ENCODE assay signal across 13 cellular contexts in the genomic region with DNA sequence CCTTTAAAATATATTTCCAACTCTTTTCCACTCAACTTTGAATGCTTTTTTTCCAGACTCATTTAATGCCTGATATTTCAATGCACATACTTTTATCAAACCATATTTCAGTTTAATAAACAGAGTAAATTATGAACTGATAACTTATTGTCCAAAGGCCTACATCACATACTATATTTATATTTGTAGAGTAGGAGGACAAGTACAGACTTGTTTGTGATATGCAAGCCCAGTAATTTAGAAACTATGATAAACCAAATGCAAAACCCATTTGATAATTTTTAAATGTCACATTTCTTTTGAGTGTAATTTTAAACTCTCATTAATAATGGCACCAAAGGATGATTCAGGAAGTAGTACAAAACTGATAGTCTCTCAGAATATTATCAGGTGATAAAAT. TPM values are rescaled to one million over a fixed set of nuclear protein-coding genes. Genes with fewer than 3 reads are reported as not detected.
DNase-seq lines count a peak whose midpoint lies in the region; ATAC-seq, FAIRE-seq and TF ChIP-seq lines count a peak whose summit lies in the region.
"Had no signal": no experiment of that assay in that cellular context is flagged by ENCODE, and none has a peak within 500 bp of the region (broad histone marks: within the 10 kb centered on the region; RNA-seq: fewer than 3 reads in every experiment).

No MANE protein-coding gene starts in this region.

- H3K27ac ChIP-seq in mammary epithelial cell (ENCODE audit: insufficient read depth, low read depth, low read length) (peak overlapping the region; percentile 44), small intestine (ENCODE audit: low read depth in 1 of 2, low read length in 1 of 2) (no peak overlapping the region)
- H3K27ac ChIP-seq: neutrophil had no signal

- no peaks in the 10 kb centered on the region for H3K9me3 ChIP-seq in Loucy (ENCODE audit: insufficient read depth, low read depth, low read length)
- no peaks in the 10 kb centered on the region for H3K9me3 ChIP-seq in mammary epithelial cell (replicated peaks; ENCODE audit: insufficient read depth, low read length)
- H3K9me3 ChIP-seq in neuron (ENCODE audit: low read length) = peaks cover 5% of the 10 kb centered on the region
- no peaks in the 10 kb centered on the region for H3K9me3 ChIP-seq in small intestine (ENCODE audit: control insufficient read depth, low read depth)
- H3K9me3 ChIP-seq: neutrophil had no signal

- no peaks in the 10 kb centered on the region for H3K9me2 ChIP-seq in Loucy (replicated peaks; ENCODE audit: low read depth, low read length)

- peaks cover 61% of the 10 kb centered on the region for H3K4me1 ChIP-seq in Loucy (ENCODE audit: insufficient read depth, low read length, poor library complexity, severe bottlenecking)
- H3K4me1 ChIP-seq in mammary epithelial cell (ENCODE audit: insufficient read depth, low read length) = peaks cover 9% of the 10 kb centered on the region
- peaks cover 27% of the 10 kb centered on the region for H3K4me1 ChIP-seq in neuron (ENCODE audit: insufficient read depth, low read length)
- peaks cover 3% of the 10 kb centered on the region in 2 donors for H3K4me1 ChIP-seq in small intestine (ENCODE audit: control insufficient read depth in 2 of 2, insufficient read depth in 1 of 2, low read depth in 1 of 2, low read length in 1 of 2)

- H4K20me1 ChIP-seq in Loucy (ENCODE audit: insufficient read depth, low read length, poor library complexity, severe bottlenecking) (peaks cover 68% of the 10 kb centered on the region), mammary epithelial cell (ENCODE audit: insufficient read depth, low read length) (no peaks in the 10 kb centered on the region)

- CTCF ChIA-PET in mammary epithelial cell (lab: Charles Lee; ENCODE audit: low non-redundant PET) = no interaction called here

- BruUV-seq in mammary epithelial cell (replicated peaks; lab: Mats Ljungman, UMichigan) = no TSS peak

- peak; percentile 9 for DNase-seq in NCI-H1105 treated with DMSO at 0.1 percent for 48 hours (lab: John Stamatoyannopoulos, UW)
- DNase-seq in NCI-H1105 (lab: John Stamatoyannopoulos, UW) = no peak
- DNase-seq in mammary epithelial cell = peak; percentile 25
- no peak for DNase-seq in stimulated activated CD4-positive, alpha-beta T cell treated with anti-CD3 and anti-CD28 coated beads, Interleukin-4, amount 100 ng/mL, for 24 hours
- DNase-seq in left ventricle myocardium superior = no peak
- no peak for DNase-seq in small intestine
- DNase-seq: 8988T; activated effector memory CD4-positive, alpha-beta T cell treated with anti-CD3 and anti-CD28 coated beads, Interleukin-2, amount 50 U/mL, for 16 hours; caudate nucleus; NCI-H226 had no signal

- H3K36me3 ChIP-seq in Loucy (ENCODE audit: insufficient read depth, low read length) (no peaks in the 10 kb centered on the region), mammary epithelial cell (ENCODE audit: insufficient read depth, low read length) (peaks cover 5% of the 10 kb centered on the region), neuron (ENCODE audit: insufficient read depth, low read length) (peaks cover 10% of the 10 kb centered on the region), small intestine (ENCODE audit: control insufficient read depth in 2 of 2, insufficient read depth in 2 of 2, low read length in 2 of 2) (no peaks in the 10 kb centered on the region)
- H3K36me3 ChIP-seq: neutrophil had no signal

- TF ChIP-seq CTCF in Loucy (conservative IDR thresholded peaks at IDR 0.05; ENCODE audit: low read length) (no peak), mammary epithelial cell (conservative IDR thresholded peaks at IDR 0.05 in 1 of 2, IDR thresholded peaks at IDR 0.05 in 1 of 2; ENCODE audit: extremely low read depth in 1 of 2, insufficient read depth in 1 of 2, low read depth in 1 of 2, low read length in 2 of 2) (no peak)

- dilution Hi-C loops in mammary epithelial cell (cut with HindIII; ENCODE audit: low sequenced_read_pairs) = no loop called here

- H3K4me2 ChIP-seq in Loucy (ENCODE audit: low read depth, low read length, poor library complexity, severe bottlenecking) (peak overlapping the region; percentile 91), mammary epithelial cell (ENCODE audit: insufficient read depth, low read depth, low read length) (peak overlapping the region; percentile 96)

- 0 out of 2 replicates have a peak, but pooled peaks cover 4% of the 10 kb centered on the region for H3F3A ChIP-seq in Loucy (ENCODE audit: low read depth)

- H3K27me3 ChIP-seq in Loucy (ENCODE audit: insufficient read depth, low read length, poor library complexity, severe bottlenecking) (no peaks in the 10 kb centered on the region), mammary epithelial cell (ENCODE audit: insufficient read depth, low read length) (no peaks in the 10 kb centered on the region), neuron (ENCODE audit: insufficient read depth, low read length) (no peaks in the 10 kb centered on the region), small intestine (ENCODE audit: control insufficient read depth in 2 of 2, insufficient read depth in 2 of 2, low read length in 2 of 2) (no peaks in the 10 kb centered on the region)
- H3K27me3 ChIP-seq: neutrophil had no signal

- intact Hi-C loops in mammary epithelial cell (cut with micrococcal nuclease) (loop anchor here (5.0 kb wide), 2 partner anchors 138 to 343 kb away; no protein-coding TSS in a partner anchor), left ventricle myocardium superior (cut with micrococcal nuclease) (no loop called here)

- H3K79me2 ChIP-seq in Loucy (ENCODE audit: insufficient read depth, low read length) = peaks cover 86% of the 10 kb centered on the region
- H3K79me2 ChIP-seq in mammary epithelial cell (ENCODE audit: insufficient read depth, low read length) = peaks cover 86% of the 10 kb centered on the region

- in situ Hi-C loops in mammary epithelial cell (cut with MboI; ENCODE audit: low sequenced_read_pairs in 2 of 2) = no loop called here

- no peak for FAIRE-seq in small intestine (lab: Jason Lieb, UNC)

- ATAC-seq in left ventricle myocardium superior = no peak

- H3K4me3 ChIP-seq in Loucy (ENCODE audit: low read length, poor library complexity, severe bottlenecking) (peak overlapping the region; percentile 99), mammary epithelial cell (replicated peaks in 1 of 3; ENCODE audit: insufficient read depth in 1 of 3, low read depth in 2 of 3, low read length in 3 of 3) (peak overlapping the region; percentile 20 to 99 (median 98)), neuron (ENCODE audit: low read length) (peak overlapping the region; percentile 99), small intestine (ENCODE audit: low read depth in 1 of 2, low read length in 2 of 2) (no peak overlapping the region)

- H3K9ac ChIP-seq in Loucy (ENCODE audit: low read depth, low read length, poor library complexity, severe bottlenecking) (peak overlapping the region; percentile 96), mammary epithelial cell (ENCODE audit: insufficient read depth, low read length) (no peak overlapping the region)

- H2AFZ ChIP-seq in Loucy (ENCODE audit: low read length) (no peak overlapping the region), mammary epithelial cell (ENCODE audit: low read depth, low read length) (no peak overlapping the region), neuron (ENCODE audit: low read depth, low read length) (no peak overlapping the region)

RNA-seq across cellular contexts. Expression of a gene that starts 3.3 kb away (rescaled TPM):
- total RNA-seq in mammary epithelial cell = 10 to 100 TPM; 14.7 to 32.4 TPM
- polyA plus RNA-seq in mammary epithelial cell = 8.3 TPM
- 34.0 TPM for polyA minus RNA-seq in mammary epithelial cell
- 7.2 TPM for total RNA-seq in left ventricle myocardium superior
- 1 to 10 TPM; 1.4 to 3.8 (median 2.2) TPM for polyA plus RNA-seq in small intestine

Comparison
In these comparisons a context has a peak if more than half of its experiments do, and no peak if none do; other contexts are left out.
1. DNase-seq: peak in NCI-H1105 treated with DMSO at 0.1 percent for 48 hours (single experiment) and mammary epithelial cell (single experiment); none in NCI-H1105 (single experiment), stimulated activated CD4-positive, alpha-beta T cell treated with anti-CD3 and anti-CD28 coated beads, Interleukin-4, amount 100 ng/mL, for 24 hours (single experiment), left ventricle myocardium superior (single experiment) and small intestine (single experiment).
2. H3K4me3 ChIP-seq: peak in Loucy (single experiment), mammary epithelial cell (3 of 3) and neuron (single experiment); none in small intestine (0 of 2).